Comparison of ENCODE assay signal across 23 cellular contexts in genomic region chr12:132582582-132583279, GRCh38. TPM values are rescaled to one million over a fixed set of nuclear protein-coding genes. Genes with fewer than 3 reads are reported as not detected.
DNase-seq lines count a peak whose midpoint lies in the region; TF ChIP-seq lines count a peak whose summit lies in the region.
"Had no signal": no experiment of that assay in that cellular context is flagged by ENCODE, and none has a peak within 500 bp of the region (broad histone marks: within the 10 kb centered on the region; RNA-seq: fewer than 3 reads in every experiment).

No MANE protein-coding gene starts in this region.

- H3K9me3 ChIP-seq in esophagus muscularis mucosa (no peaks in the 10 kb centered on the region), iPS-18c (ENCODE audit: control insufficient read depth, insufficient read depth, low read length) (no peaks in the 10 kb centered on the region), sigmoid colon (no peaks in the 10 kb centered on the region)

- H3K27ac ChIP-seq in esophagus muscularis mucosa (replicated peaks in 1 of 4) (peak overlapping the region; percentile 56 to 78 (median 69)), sigmoid colon (peak overlapping the region in 3 of 4 donors; percentile 25 to 72 (median 37))

- H3K36me3 ChIP-seq in esophagus muscularis mucosa (peaks cover 0 to 64% (median 50%) of the 10 kb centered on the region in 4 donors), sigmoid colon (peaks cover 0 to 51% (median 4%) of the 10 kb centered on the region in 4 donors)

- H3K4me3 ChIP-seq in esophagus muscularis mucosa (peak overlapping the region; percentile 45 to 54 (median 46)), iPS-18c (ENCODE audit: insufficient read depth, low read depth, low read length) (peak overlapping the region; percentile 44), sigmoid colon (peak overlapping the region; percentile 12 to 36 (median 26))

- no peak for TF ChIP-seq POLR2A in esophagus muscularis mucosa (IDR thresholded peaks at IDR 0.05; ENCODE audit: low read depth)
- TF ChIP-seq POLR2A in sigmoid colon (IDR thresholded peaks at IDR 0.05) = no peak

- no peak for TF ChIP-seq EP300 in esophagus muscularis mucosa (IDR thresholded peaks at IDR 0.05)
- no peak for TF ChIP-seq EP300 in sigmoid colon (IDR thresholded peaks at IDR 0.05)

- TF ChIP-seq CTCF in HFFc6 (IDR thresholded peaks at IDR 0.05) = no peak; the same call in 1 of the 2 replicates
- TF ChIP-seq CTCF in esophagus muscularis mucosa (IDR thresholded peaks at IDR 0.05) = no peak
- TF ChIP-seq CTCF in sigmoid colon (IDR thresholded peaks at IDR 0.05) = no peak

- H3K27me3 Mint-ChIP-seq in HFFc6 (ENCODE audit: insufficient read depth) = peaks cover 1% of the 10 kb centered on the region; the same call in 1 of the 2 replicates
- H3K27me3 Mint-ChIP-seq: CD4-positive, alpha-beta T cell; IgD-negative memory B cell had no signal

- no peaks in the 10 kb centered on the region for H3K27me3 ChIP-seq in esophagus muscularis mucosa
- no peaks in the 10 kb centered on the region for H3K27me3 ChIP-seq in sigmoid colon

- no peaks in the 10 kb centered on the region for H3K9me3 Mint-ChIP-seq in HFFc6
- H3K9me3 Mint-ChIP-seq: CD4-positive, alpha-beta T cell; IgD-negative memory B cell; immature natural killer cell; nephron had no signal

- 60% methylated on average over 29 of the region's 69 CpGs for WGBS in esophagus muscularis mucosa
- WGBS in sigmoid colon, 2 donors = 80 to 87% methylated on average over 69 of the region's 69 CpGs

- intact Hi-C loops in esophagus muscularis mucosa (cut with DNase I) = no loop called here
- intact Hi-C loops in sigmoid colon (cut with DNase I) = no loop called here

- H3K36me3 Mint-ChIP-seq in HFFc6 (ENCODE audit: low read depth) = peaks cover 8% of the 10 kb centered on the region

- H3K4me1 ChIP-seq in esophagus muscularis mucosa = peaks cover 0 to 34% (median 22%) of the 10 kb centered on the region in 4 donors
- no peaks in the 10 kb centered on the region for H3K4me1 ChIP-seq in sigmoid colon

- no peaks in the 10 kb centered on the region for H3K4me1 Mint-ChIP-seq in HFFc6 (ENCODE audit: low read depth)
- H3K4me1 Mint-ChIP-seq: immature natural killer cell had no signal

- DNase-seq in HFFc6 (no peak), esophagus muscularis mucosa (ENCODE audit: extremely low spot score) (no peak), sigmoid colon (no peak), NCI-H1092 (lab: John Stamatoyannopoulos, UW) (no peak), NCI-H1417 (lab: John Stamatoyannopoulos, UW) (no peak), NCI-H345 (lab: John Stamatoyannopoulos, UW) (no peak)
- DNase-seq in stimulated activated CD4-positive, alpha-beta T cell treated with anti-CD3 and anti-CD28 coated beads, Interleukin-4, amount 100 ng/mL, for 24 hours = no peak
- DNase-seq: activated naive CD4-positive, alpha-beta T cell treated with Interleukin-2 at 50 U/mL for 16 hours; activated T-cell treated with anti-CD3 and anti-CD28 coated beads for 4 hours; aorta; CD4-positive, alpha-beta T cell; DMS53; immature natural killer cell; MM.1S; NCI-H1930; NCI-H446 treated with DMSO at 0.1 percent for 48 hours; SHP77; stimulated activated naive CD4-positive, alpha-beta T cell treated with Interleukin-2 at 50 U/mL for 16 hours; T-helper 1 cell had no signal

- H3K27ac Mint-ChIP-seq in HFFc6 = no peak overlapping the region
- H3K27ac Mint-ChIP-seq: CD4-positive, alpha-beta T cell; IgD-negative memory B cell; immature natural killer cell; nephron had no signal

- H3K4me3 Mint-ChIP-seq in HFFc6 = peak overlapping the region; percentile 43; the same call in 1 of the 2 replicates
- H3K4me3 Mint-ChIP-seq: CD4-positive, alpha-beta T cell; IgD-negative memory B cell; immature natural killer cell had no signal

RNA-seq across cellular contexts. Expression of gene LRCOL1, which starts 27.7 kb away (rescaled TPM):
- under 1 TPM; 0.23 to 1.00 (median 0.52) TPM for total RNA-seq in HFFc6 (2021; fragmentation: NEBNext Ultra II Directional; extraction: Animal tissue kit (Norgen Biotek cat#: 25700))
- total RNA-seq in esophagus muscularis mucosa (not detected), sigmoid colon (1 to 10 TPM in 1 of 4 donors, under 1 TPM in 1, not detected in 2; 0.49 to 1.4 TPM)
- polyA plus RNA-seq in sigmoid colon = under 1 TPM in 1 of 3 donors, not detected in 2; 0.55 TPM
- total RNA-seq: CD4-positive, alpha-beta T cell; cerebellum had no signal
- polyA plus RNA-seq: IgD-negative memory B cell, immature natural killer cell had no signal

RNA-seq across cellular contexts. Expression of gene P2RX2, which starts 35.8 kb away (rescaled TPM):
- total RNA-seq in HFFc6 (2021; fragmentation: NEBNext Ultra II Directional; extraction: Animal tissue kit (Norgen Biotek cat#: 25700)) = not detected
- total RNA-seq in esophagus muscularis mucosa (1 to 10 TPM; 1.7 to 4.1 (median 3.7) TPM), sigmoid colon (1 to 10 TPM in 1 of 4 donors, under 1 TPM in 2, not detected in 1; 0.16 to 1.4 (median 0.36) TPM)
- polyA plus RNA-seq in sigmoid colon = under 1 TPM in 2 of 3 donors, not detected in 1; 0.36 to 0.60 TPM
- total RNA-seq: CD4-positive, alpha-beta T cell; cerebellum had no signal
- polyA plus RNA-seq: aorta, IgD-negative memory B cell, immature natural killer cell had no signal
